22 cellular contexts compared by ENCODE assay signal in the genomic region with DNA sequence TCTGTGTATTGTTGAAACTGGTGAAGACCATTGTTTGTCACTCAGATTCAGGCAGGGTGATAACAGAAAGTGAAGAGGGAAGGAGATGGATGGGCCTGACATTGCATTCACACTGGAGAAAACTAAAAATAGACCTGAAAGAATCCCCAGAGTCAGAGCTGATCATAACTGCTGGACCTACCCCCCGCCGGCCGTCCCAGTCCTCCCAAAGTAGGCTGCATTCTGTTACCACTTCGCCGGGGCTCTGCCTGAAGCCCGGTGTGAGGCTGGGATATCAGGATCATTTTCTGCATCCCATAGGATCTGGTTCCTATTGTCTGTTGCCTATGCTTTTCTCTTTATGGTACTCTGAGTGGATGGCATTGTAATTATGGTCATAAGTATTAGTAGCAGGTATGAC.
"Had no signal": no experiment of that assay in that cellular context is flagged by ENCODE, and none has a peak within 500 bp of the region (broad histone marks: within the 10 kb centered on the region; RNA-seq: fewer than 3 reads in every experiment).

No MANE protein-coding gene starts in this region.

- H3K4me3 ChIP-seq: esophagus muscularis mucosa, left ventricle myocardium inferior, ovary, psoas muscle, right atrium auricular region had no signal

- H3K27me3 ChIP-seq: esophagus muscularis mucosa, neutrophil, ovary, right atrium auricular region had no signal

- ATAC-seq: activated T-cell treated with anti-CD3 and anti-CD28 coated beads, Interleukin-2, amount 50 U/mL, for 4 hours; effector memory CD8-positive, alpha-beta T cell; naive thymus-derived CD8-positive, alpha-beta T cell; psoas muscle had no signal

- H3K27ac ChIP-seq: esophagus muscularis mucosa, left ventricle myocardium inferior, neutrophil, ovary, psoas muscle, right atrium auricular region had no signal

- H3K27ac Mint-ChIP-seq: activated B cell treated with CpG ODN at 0.5 μM for 24 hours; activated naive CD8-positive, alpha-beta T cell treated with anti-CD3 and anti-CD28 coated beads, Interleukin-2, amount 10 ng/mL, durations not matched to agents 7 days and 5 days; effector memory CD8-positive, alpha-beta T cell; naive thymus-derived CD8-positive, alpha-beta T cell; T-helper 1 cell treated with Interleukin-12 subunit alpha and Interleukin-12 subunit beta and Interleukin-4 antibody, amounts not matched to agents 30 μg/mL and 1 μg/mL, for 36 hours had no signal

- DNase-seq: activated B cell treated with CpG ODN at 0.5 μM for 24 hours; activated CD4-positive, alpha-beta T cell treated with anti-CD3 and anti-CD28 coated beads for 4 hours; activated CD4-positive, alpha-beta T cell treated with anti-CD3 and anti-CD28 coated beads, Interleukin-2, amount 50 U/mL, for 48 hours; activated CD8-positive, alpha-beta memory T cell treated with anti-CD3 and anti-CD28 coated beads, Interleukin-2, amount 50 U/mL, for 48 hours; activated naive CD4-positive, alpha-beta T cell treated with Interleukin-2 at 50 U/mL for 16 hours; activated naive CD8-positive, alpha-beta T cell treated with anti-CD3 and anti-CD28 coated beads, Interleukin-2, amount 10 ng/mL, durations not matched to agents 7 days and 5 days; activated T-cell treated with anti-CD3 and anti-CD28 coated beads, Interleukin-2, amount 50 U/mL, for 4 hours; amygdala; dermis blood vessel endothelial cell; effector memory CD8-positive, alpha-beta T cell; hypothalamus; left ventricle myocardium inferior; naive thymus-derived CD8-positive, alpha-beta T cell; ovary; psoas muscle; stimulated activated CD4-positive, alpha-beta T cell treated with anti-CD3 and anti-CD28 coated beads, Interleukin-4, amount 100 ng/mL, for 24 hours; stimulated activated naive CD4-positive, alpha-beta T cell treated with Interleukin-2 at 50 U/mL for 16 hours; T1000 had no signal

- H3K9me3 ChIP-seq: esophagus muscularis mucosa, left ventricle myocardium inferior, neutrophil, ovary, psoas muscle, right atrium auricular region had no signal

- H3K36me3 Mint-ChIP-seq: activated naive CD8-positive, alpha-beta T cell treated with anti-CD3 and anti-CD28 coated beads, Interleukin-2, amount 10 ng/mL, durations not matched to agents 7 days and 5 days; naive thymus-derived CD8-positive, alpha-beta T cell had no signal

- H3K4me1 ChIP-seq: left ventricle myocardium inferior, psoas muscle, right atrium auricular region had no signal

- H3K4me3 Mint-ChIP-seq: activated B cell treated with CpG ODN at 0.5 μM for 24 hours; activated naive CD8-positive, alpha-beta T cell treated with anti-CD3 and anti-CD28 coated beads, Interleukin-2, amount 10 ng/mL, durations not matched to agents 7 days and 5 days; activated T-cell treated with anti-CD3 and anti-CD28 coated beads, Interleukin-2, amount 50 U/mL, for 4 hours; effector memory CD8-positive, alpha-beta T cell; naive thymus-derived CD8-positive, alpha-beta T cell; T-helper 1 cell treated with Interleukin-12 subunit alpha and Interleukin-12 subunit beta and Interleukin-4 antibody, amounts not matched to agents 30 μg/mL and 1 μg/mL, for 36 hours had no signal

- H3K36me3 ChIP-seq: esophagus muscularis mucosa, left ventricle myocardium inferior, neutrophil, ovary, right atrium auricular region had no signal

- H3K9me3 Mint-ChIP-seq: activated B cell treated with CpG ODN at 0.5 μM for 24 hours; activated naive CD8-positive, alpha-beta T cell treated with anti-CD3 and anti-CD28 coated beads, Interleukin-2, amount 10 ng/mL, durations not matched to agents 7 days and 5 days; activated T-cell treated with anti-CD3 and anti-CD28 coated beads, Interleukin-2, amount 50 U/mL, for 4 hours; effector memory CD8-positive, alpha-beta T cell; naive thymus-derived CD8-positive, alpha-beta T cell; T-helper 1 cell treated with Interleukin-12 subunit alpha and Interleukin-12 subunit beta and Interleukin-4 antibody, amounts not matched to agents 30 μg/mL and 1 μg/mL, for 36 hours had no signal

- H3K4me1 Mint-ChIP-seq: activated B cell treated with CpG ODN at 0.5 μM for 24 hours; naive thymus-derived CD8-positive, alpha-beta T cell had no signal
